1 cellular context compared by ENCODE assay signal in the genomic region with DNA sequence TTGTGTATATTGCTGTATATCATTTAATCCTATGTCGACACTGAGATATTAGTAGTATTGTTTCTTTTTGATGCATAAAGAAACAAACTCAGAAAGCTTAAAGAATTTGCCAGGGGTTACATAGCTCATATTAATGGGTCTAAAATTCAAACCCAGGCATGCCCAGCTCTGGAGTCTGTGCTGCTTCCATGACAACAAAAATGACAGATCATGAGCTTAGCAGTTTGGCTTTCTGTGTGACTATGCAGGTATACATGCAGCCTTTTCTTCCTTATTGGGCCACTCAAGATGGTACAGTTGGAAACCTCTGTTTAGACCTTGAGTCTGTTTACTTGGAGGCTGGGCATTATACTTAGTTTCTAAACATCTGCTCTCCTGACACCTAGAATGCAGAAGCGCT.
TF ChIP-seq lines count a peak whose summit lies in the region.

No MANE protein-coding gene starts in this region.

TF ChIP-seq in GM23338, 12 proteins besides CTCF, POLR2A, EP300 and RAD21 (continued from another document):
- TF ChIP-seq, protein P1, sequence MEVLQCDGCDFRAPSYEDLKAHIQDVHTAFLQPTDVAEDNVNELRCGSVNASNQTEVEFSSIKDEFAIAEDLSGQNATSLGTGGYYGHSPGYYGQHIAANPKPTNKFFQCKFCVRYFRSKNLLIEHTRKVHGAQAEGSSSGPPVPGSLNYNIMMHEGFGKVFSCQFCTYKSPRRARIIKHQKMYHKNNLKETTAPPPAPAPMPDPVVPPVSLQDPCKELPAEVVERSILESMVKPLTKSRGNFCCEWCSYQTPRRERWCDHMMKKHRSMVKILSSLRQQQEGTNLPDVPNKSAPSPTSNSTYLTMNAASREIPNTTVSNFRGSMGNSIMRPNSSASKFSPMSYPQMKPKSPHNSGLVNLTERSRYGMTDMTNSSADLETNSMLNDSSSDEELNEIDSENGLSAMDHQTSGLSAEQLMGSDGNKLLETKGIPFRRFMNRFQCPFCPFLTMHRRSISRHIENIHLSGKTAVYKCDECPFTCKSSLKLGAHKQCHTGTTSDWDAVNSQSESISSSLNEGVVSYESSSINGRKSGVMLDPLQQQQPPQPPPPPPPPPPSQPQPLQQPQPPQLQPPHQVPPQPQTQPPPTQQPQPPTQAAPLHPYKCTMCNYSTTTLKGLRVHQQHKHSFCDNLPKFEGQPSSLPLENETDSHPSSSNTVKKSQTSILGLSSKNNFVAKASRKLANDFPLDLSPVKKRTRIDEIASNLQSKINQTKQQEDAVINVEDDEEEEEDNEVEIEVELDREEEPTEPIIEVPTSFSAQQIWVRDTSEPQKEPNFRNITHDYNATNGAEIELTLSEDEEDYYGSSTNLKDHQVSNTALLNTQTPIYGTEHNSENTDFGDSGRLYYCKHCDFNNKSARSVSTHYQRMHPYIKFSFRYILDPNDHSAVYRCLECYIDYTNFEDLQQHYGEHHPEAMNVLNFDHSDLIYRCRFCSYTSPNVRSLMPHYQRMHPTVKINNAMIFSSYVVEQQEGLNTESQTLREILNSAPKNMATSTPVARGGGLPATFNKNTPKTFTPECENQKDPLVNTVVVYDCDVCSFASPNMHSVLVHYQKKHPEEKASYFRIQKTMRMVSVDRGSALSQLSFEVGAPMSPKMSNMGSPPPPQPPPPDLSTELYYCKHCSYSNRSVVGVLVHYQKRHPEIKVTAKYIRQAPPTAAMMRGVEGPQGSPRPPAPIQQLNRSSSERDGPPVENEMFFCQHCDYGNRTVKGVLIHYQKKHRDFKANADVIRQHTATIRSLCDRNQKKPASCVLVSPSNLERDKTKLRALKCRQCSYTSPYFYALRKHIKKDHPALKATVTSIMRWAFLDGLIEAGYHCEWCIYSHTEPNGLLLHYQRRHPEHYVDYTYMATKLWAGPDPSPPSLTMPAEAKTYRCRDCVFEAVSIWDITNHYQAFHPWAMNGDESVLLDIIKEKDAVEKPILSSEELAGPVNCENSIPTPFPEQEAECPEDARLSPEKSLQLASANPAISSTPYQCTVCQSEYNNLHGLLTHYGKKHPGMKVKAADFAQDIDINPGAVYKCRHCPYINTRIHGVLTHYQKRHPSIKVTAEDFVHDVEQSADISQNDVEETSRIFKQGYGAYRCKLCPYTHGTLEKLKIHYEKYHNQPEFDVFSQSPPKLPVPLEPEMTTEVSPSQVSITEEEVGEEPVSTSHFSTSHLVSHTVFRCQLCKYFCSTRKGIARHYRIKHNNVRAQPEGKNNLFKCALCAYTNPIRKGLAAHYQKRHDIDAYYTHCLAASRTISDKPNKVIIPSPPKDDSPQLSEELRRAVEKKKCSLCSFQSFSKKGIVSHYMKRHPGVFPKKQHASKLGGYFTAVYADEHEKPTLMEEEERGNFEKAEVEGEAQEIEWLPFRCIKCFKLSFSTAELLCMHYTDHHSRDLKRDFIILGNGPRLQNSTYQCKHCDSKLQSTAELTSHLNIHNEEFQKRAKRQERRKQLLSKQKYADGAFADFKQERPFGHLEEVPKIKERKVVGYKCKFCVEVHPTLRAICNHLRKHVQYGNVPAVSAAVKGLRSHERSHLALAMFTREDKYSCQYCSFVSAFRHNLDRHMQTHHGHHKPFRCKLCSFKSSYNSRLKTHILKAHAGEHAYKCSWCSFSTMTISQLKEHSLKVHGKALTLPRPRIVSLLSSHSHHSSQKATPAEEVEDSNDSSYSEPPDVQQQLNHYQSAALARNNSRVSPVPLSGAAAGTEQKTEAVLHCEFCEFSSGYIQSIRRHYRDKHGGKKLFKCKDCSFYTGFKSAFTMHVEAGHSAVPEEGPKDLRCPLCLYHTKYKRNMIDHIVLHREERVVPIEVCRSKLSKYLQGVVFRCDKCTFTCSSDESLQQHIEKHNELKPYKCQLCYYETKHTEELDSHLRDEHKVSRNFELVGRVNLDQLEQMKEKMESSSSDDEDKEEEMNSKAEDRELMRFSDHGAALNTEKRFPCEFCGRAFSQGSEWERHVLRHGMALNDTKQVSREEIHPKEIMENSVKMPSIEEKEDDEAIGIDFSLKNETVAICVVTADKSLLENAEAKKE (CRISPR knock-in tag; IDR thresholded peaks at IDR 0.05), result no peak
